In genomic region chr7:29084832-29085231, GRCh38 we compare ENCODE assay signal across 12 cellular contexts.
A peak's percentile ranks its signal among the peaks of the same experiment; 100 is the strongest.
DNase-seq lines count a peak whose midpoint lies in the region; ATAC-seq and TF ChIP-seq lines count a peak whose summit lies in the region.
"Had no signal": no experiment of that assay in that cellular context is flagged by ENCODE, and none has a peak within 500 bp of the region (broad histone marks: within the 10 kb centered on the region; RNA-seq: fewer than 3 reads in every experiment).

No MANE protein-coding gene starts in this region.

- H3K27ac ChIP-seq in left lung: no peak overlapping the region

- no peaks in the 10 kb centered on the region for H3K9me3 ChIP-seq in left lung

- ATAC-seq in GM18861 (IDR thresholded peaks at IDR 0.05; ENCODE audit: unreplicated experiment) (peak; percentile 94), GM21576 (IDR thresholded peaks at IDR 0.05; ENCODE audit: unreplicated experiment) (peak; percentile 87), HG03460 (IDR thresholded peaks at IDR 0.05; ENCODE audit: unreplicated experiment) (peak; percentile 92), left lung (peak; percentile 59), HG03196 (IDR thresholded peaks at IDR 0.05; ENCODE audit: unreplicated experiment) (no peak)
- ATAC-seq: CD8-positive, alpha-beta T cell; WTC11 had no signal

- H3K27ac Mint-ChIP-seq in activated CD4-positive, alpha-beta T cell treated with anti-CD3 and anti-CD28 coated beads, Interleukin-2, amount 10 ng/mL, durations not matched to agents 7 days and 5 days: no peak overlapping the region
- H3K27ac Mint-ChIP-seq: activated naive CD4-positive, alpha-beta T cell treated with anti-CD3 and anti-CD28 coated beads for 36 hours; CD8-positive, alpha-beta T cell; H9; WTC11 had no signal

- CTCF ChIA-PET in activated CD4-positive, alpha-beta T cell treated with anti-CD3 and anti-CD28 coated beads, Interleukin-2, amount 10 ng/mL, durations not matched to agents 7 days and 5 days (lab: Charles Lee): no interaction called here

- peaks cover 18% of the 10 kb centered on the region for H3K4me1 Mint-ChIP-seq in activated CD4-positive, alpha-beta T cell treated with anti-CD3 and anti-CD28 coated beads, Interleukin-2, amount 10 ng/mL, durations not matched to agents 7 days and 5 days

- no peaks in the 10 kb centered on the region for H3K36me3 Mint-ChIP-seq in activated CD4-positive, alpha-beta T cell treated with anti-CD3 and anti-CD28 coated beads, Interleukin-2, amount 10 ng/mL, durations not matched to agents 7 days and 5 days (ENCODE audit: low read depth)
- H3K36me3 Mint-ChIP-seq: CD8-positive, alpha-beta T cell had no signal

- intact Hi-C loops in left lung (cut with DNase I): no loop called here

- H3K4me1 ChIP-seq in left lung: peaks cover 7 to 30% of the 10 kb centered on the region in 2 donors

- no peak overlapping the region for H3K4me3 Mint-ChIP-seq in activated CD4-positive, alpha-beta T cell treated with anti-CD3 and anti-CD28 coated beads, Interleukin-2, amount 10 ng/mL, durations not matched to agents 7 days and 5 days
- H3K4me3 Mint-ChIP-seq: activated naive CD4-positive, alpha-beta T cell treated with anti-CD3 and anti-CD28 coated beads for 36 hours; CD8-positive, alpha-beta T cell; H9; WTC11 had no signal

- H3K27me3 ChIP-seq in left lung: no peaks in the 10 kb centered on the region

- no peak for TF ChIP-seq CTCF in left lung (IDR thresholded peaks at IDR 0.05)

- no peaks in the 10 kb centered on the region for H3K36me3 ChIP-seq in left lung

- no peak overlapping the region for H3K4me3 ChIP-seq in left lung

- POLR2A ChIA-PET in activated CD4-positive, alpha-beta T cell treated with anti-CD3 and anti-CD28 coated beads, Interleukin-2, amount 10 ng/mL, durations not matched to agents 7 days and 5 days (lab: Charles Lee): no interaction called here

- no peak for DNase-seq in left lung
- DNase-seq in NCI-H1105 (lab: John Stamatoyannopoulos, UW): no peak
- no peak for DNase-seq in activated CD4-positive, alpha-beta T cell treated with anti-CD3 and anti-CD28 coated beads, Interleukin-2, amount 10 ng/mL, durations not matched to agents 7 days and 5 days
- DNase-seq: activated naive CD4-positive, alpha-beta T cell treated with anti-CD3 and anti-CD28 coated beads for 36 hours; CD8-positive, alpha-beta T cell; H9; IMR-90 had no signal

- peaks cover 15% of the 10 kb centered on the region for H3K27me3 Mint-ChIP-seq in activated CD4-positive, alpha-beta T cell treated with anti-CD3 and anti-CD28 coated beads, Interleukin-2, amount 10 ng/mL, durations not matched to agents 7 days and 5 days

- no peaks in the 10 kb centered on the region for H3K9me3 Mint-ChIP-seq in activated CD4-positive, alpha-beta T cell treated with anti-CD3 and anti-CD28 coated beads, Interleukin-2, amount 10 ng/mL, durations not matched to agents 7 days and 5 days
- H3K9me3 Mint-ChIP-seq: activated naive CD4-positive, alpha-beta T cell treated with anti-CD3 and anti-CD28 coated beads for 36 hours; CD8-positive, alpha-beta T cell; H9; WTC11 had no signal
